Comparison of ENCODE assay signal across 8 cellular contexts in the genomic region with DNA sequence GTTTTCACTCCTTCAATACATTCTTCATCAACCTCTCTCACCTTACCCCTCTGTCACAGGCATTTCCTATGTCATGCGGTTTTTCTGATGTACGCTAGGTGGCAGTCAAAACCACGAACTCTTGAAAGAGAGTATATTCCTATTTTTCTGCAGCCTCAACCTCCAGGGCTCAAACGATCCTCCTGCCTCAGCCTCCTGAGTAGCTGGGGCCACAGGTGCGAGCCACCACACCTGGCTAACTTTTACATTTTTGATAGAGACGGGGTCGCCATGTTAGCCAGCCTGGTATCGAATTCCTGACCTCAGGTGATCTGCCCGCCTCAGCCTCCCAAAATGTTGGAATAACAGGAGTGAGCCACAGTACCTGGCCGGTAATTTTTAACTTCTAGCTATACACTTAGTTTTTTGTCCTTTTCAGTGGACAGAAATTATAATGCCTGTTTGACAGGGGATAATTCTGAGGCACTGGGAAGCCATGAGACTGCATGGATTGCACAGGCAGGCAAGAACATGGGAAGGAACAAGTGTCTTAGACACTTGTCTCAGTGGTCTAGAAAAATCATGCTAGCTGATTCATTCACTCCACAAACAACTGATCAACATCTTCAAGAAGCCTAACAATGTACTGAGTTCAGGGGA. TPM values are rescaled to one million over a fixed set of nuclear protein-coding genes. Genes with fewer than 3 reads are reported as not detected.
DNase-seq lines count a peak whose midpoint lies in the region; ATAC-seq and TF ChIP-seq lines count a peak whose summit lies in the region.

No MANE protein-coding gene starts in this region.

- H3K27me3 ChIP-seq in AG04450 (ENCODE audit: control insufficient read depth, insufficient read depth, low read length): no peaks in the 10 kb centered on the region
- no peaks in the 10 kb centered on the region for H3K27me3 ChIP-seq in neural progenitor cell

- H3K9me3 ChIP-seq in AG04450 (ENCODE audit: control insufficient read depth, insufficient read depth, low read length) (no peaks in the 10 kb centered on the region), neural progenitor cell (ENCODE audit: low read depth) (no peaks in the 10 kb centered on the region)

- no peak overlapping the region for H3K27ac Mint-ChIP-seq in neural progenitor cell

- no peaks in the 10 kb centered on the region for H3K9me3 Mint-ChIP-seq in neural progenitor cell

- H3K4me1 Mint-ChIP-seq in neural progenitor cell: peaks cover 6% of the 10 kb centered on the region

- no peaks in the 10 kb centered on the region for H3K4me1 ChIP-seq in neural progenitor cell

- H4K20me1 ChIP-seq in neural progenitor cell (ENCODE audit: low read depth): no peaks in the 10 kb centered on the region

- peak; percentile 77 for TF ChIP-seq CTCF in AG04450 (IDR thresholded peaks at IDR 0.05; ENCODE audit: low read depth, low read length)
- TF ChIP-seq CTCF in GM13976 (IDR thresholded peaks at IDR 0.05; ENCODE audit: borderline replicate concordance, control extremely low read depth, extremely low read depth, insufficient read depth, missing control alignments): peak; percentile 62
- peak; percentile 80 for TF ChIP-seq CTCF in neural progenitor cell (IDR thresholded peaks at IDR 0.05)

- H3K9ac ChIP-seq in neural progenitor cell: no peak overlapping the region

- no peaks in the 10 kb centered on the region for H3K36me3 ChIP-seq in neural progenitor cell

- ATAC-seq in HG03342 (IDR thresholded peaks at IDR 0.05; ENCODE audit: unreplicated experiment): no peak

- H3K27ac ChIP-seq in AG04450 (ENCODE audit: low read depth, low read length) (no peak overlapping the region), neural progenitor cell (no peak overlapping the region)

- no peak overlapping the region for H3K4me3 ChIP-seq in AG04450 (ENCODE audit: low read depth, low read length)
- H3K4me3 ChIP-seq in neural progenitor cell: no peak overlapping the region

- CTCF ChIA-PET in AG04450 (lab: Charles Lee): interaction anchor here (0.6 to 16.6 kb wide), 19 partner anchors 8 to 133 kb away, joined by 3 to 858 read pairs (median 4); a partner anchor contains a TSS

- H3K4me3 Mint-ChIP-seq in neural progenitor cell: peak overlapping the region; percentile 57

- H3F3A ChIP-seq in neural progenitor cell (ENCODE audit: low read depth): no peaks in the 10 kb centered on the region

- in situ Hi-C loops in GM13976 (cut with MboI; ENCODE audit: low sequenced_read_pairs, unreplicated experiment): loop anchor here (5.0 kb wide), 1 partner anchor 38 kb away; a partner anchor contains a TSS

- no peak overlapping the region for H3K4me2 ChIP-seq in neural progenitor cell

- H3K79me2 ChIP-seq in neural progenitor cell (ENCODE audit: low read depth): no peaks in the 10 kb centered on the region

- H2AFZ ChIP-seq in neural progenitor cell (replicated peaks): no peak overlapping the region

- H3K36me3 Mint-ChIP-seq in neural progenitor cell: no peaks in the 10 kb centered on the region

- peak; percentile 20 for DNase-seq in AG04450 (ENCODE audit: low read depth, low spot score)
- DNase-seq in GM13976 (ENCODE audit: low spot score): peak; percentile 37
- peak; percentile 76 for DNase-seq in NCI-H2227 treated with DMSO at 0.1 percent for 48 hours (lab: John Stamatoyannopoulos, UW)
- DNase-seq in activated CD4-positive, alpha-beta T cell treated with anti-CD3 and anti-CD28 coated beads, Interleukin-2, amount 50 U/mL, for 1 hour: peak; percentile 28
- DNase-seq in fibroblast of gingiva (ENCODE audit: low read depth): peak; percentile 38
- DNase-seq in neural progenitor cell (ENCODE audit: low spot score): peak; percentile 60
- no peak for DNase-seq in AG08396 (ENCODE audit: low spot score)

- POLR2A ChIA-PET in AG04450 (lab: Yijun Ruan, JAX): no interaction called here

- H3K27me3 Mint-ChIP-seq in neural progenitor cell (ENCODE audit: insufficient read depth, low read depth): peaks cover 9% of the 10 kb centered on the region

RNA-seq across cellular contexts. Expression of a gene that starts 22.5 kb away (rescaled TPM):
- polyA plus RNA-seq in AG04450 (2011; rRNA removed): 19.5 and 21.4 TPM in 2 replicates
- polyA minus RNA-seq in AG04450 (2011; rRNA and poly(A)+ RNA removed): 19.7 and 20.1 TPM in 2 replicates
- 0.43 and 1.5 TPM in 2 replicates for total RNA-seq in neural progenitor cell (ENCODE audit: low replicate concordance)
